16 cellular contexts compared by ENCODE assay signal in genomic region chr11:113373306-113373705, GRCh38. TPM values are rescaled to one million over a fixed set of nuclear protein-coding genes. Genes with fewer than 3 reads are reported as not detected.
DNase-seq lines count a peak whose midpoint lies in the region; ATAC-seq, FAIRE-seq and TF ChIP-seq lines count a peak whose summit lies in the region.
"Had no signal": no experiment of that assay in that cellular context is flagged by ENCODE, and none has a peak within 500 bp of the region (broad histone marks: within the 10 kb centered on the region; RNA-seq: fewer than 3 reads in every experiment).

No MANE protein-coding gene starts in this region.

- H3K9me3 ChIP-seq in fibroblast of lung (ENCODE audit: control insufficient read depth, insufficient read depth, low read depth, low read length) (no peaks in the 10 kb centered on the region), small intestine (ENCODE audit: control insufficient read depth, low read depth) (no peaks in the 10 kb centered on the region), prostate gland (no peaks in the 10 kb centered on the region)

- no peak for ATAC-seq in HG02840 (IDR thresholded peaks at IDR 0.05; ENCODE audit: low FRiP score, unreplicated experiment)
- ATAC-seq: activated T-cell treated with anti-CD3 and anti-CD28 coated beads, Interleukin-2, amount 50 U/mL, for 72 hours; SK-N-SH treated with all-trans-retinoic acid at 6 μM for 48 hours had no signal

- H2AFZ ChIP-seq in fibroblast of lung (ENCODE audit: low read length) = no peak overlapping the region

- H3K79me2 ChIP-seq in fibroblast of lung (ENCODE audit: control insufficient read depth, insufficient read depth, low read length) = no peaks in the 10 kb centered on the region

- H3K27me3 ChIP-seq in fibroblast of lung (ENCODE audit: control insufficient read depth, insufficient read depth, low read length) = peaks cover 3% of the 10 kb centered on the region
- no peaks in the 10 kb centered on the region for H3K27me3 ChIP-seq in small intestine (ENCODE audit: control insufficient read depth in 2 of 2, insufficient read depth in 2 of 2, low read length in 2 of 2)
- H3K27me3 ChIP-seq in prostate gland (replicated peaks; ENCODE audit: insufficient read depth) = no peaks in the 10 kb centered on the region

- H3K4me1 ChIP-seq in fibroblast of lung (ENCODE audit: control insufficient read depth, extremely low read depth, insufficient read depth, low read length) (no peaks in the 10 kb centered on the region), small intestine (ENCODE audit: control insufficient read depth in 2 of 2, insufficient read depth in 1 of 2, low read depth in 1 of 2, low read length in 1 of 2) (no peaks in the 10 kb centered on the region), prostate gland (replicated peaks) (no peaks in the 10 kb centered on the region)

- intact Hi-C loops in prostate gland (cut with DNase I) = loop anchor here (10.0 kb wide), 1 partner anchor 161 kb away; no protein-coding TSS in a partner anchor

- DNase-seq in GM03348 (ENCODE audit: low spot score) = peak; percentile 36
- DNase-seq in RWPE1 (ENCODE audit: low spot score) = peak; percentile 67
- peak; percentile 32 to 80 for DNase-seq in fibroblast of lung (ENCODE audit: low read depth in 2 of 2)
- peak; percentile 10 for DNase-seq in small intestine
- no peak for DNase-seq in GM19240 (ENCODE audit: insufficient read length, low spot score)
- DNase-seq in prostate gland (ENCODE audit: low spot score) = no peak
- no peak for DNase-seq in DMS114 treated with DMSO at 0.1 percent for 48 hours (lab: John Stamatoyannopoulos, UW; ENCODE audit: unreplicated experiment)
- DNase-seq: activated CD4-positive, alpha-beta T cell treated with anti-CD3 and anti-CD28 coated beads, Interleukin-2, amount 50 U/mL, for 48 hours; activated T-cell treated with anti-CD3 and anti-CD28 coated beads, Interleukin-2, amount 50 U/mL, for 72 hours; NCI-H2171 treated with DMSO at 0.1 percent for 48 hours; occipital lobe; substantia nigra had no signal

- no peak overlapping the region for H3K9ac ChIP-seq in fibroblast of lung (ENCODE audit: insufficient read depth, low read length)

- TF ChIP-seq CTCF in RWPE1 (conservative IDR thresholded peaks at IDR 0.05; ENCODE audit: low read depth) (no peak), fibroblast of lung (conservative IDR thresholded peaks at IDR 0.05 in 1 of 2, IDR thresholded peaks at IDR 0.05 in 1 of 2; ENCODE audit: low read depth in 1 of 2, low read length in 2 of 2) (no peak), prostate gland (IDR thresholded peaks at IDR 0.05) (no peak)

- H3K36me3 ChIP-seq in fibroblast of lung (ENCODE audit: control insufficient read depth, insufficient read depth, low read length) (no peaks in the 10 kb centered on the region), small intestine (ENCODE audit: control insufficient read depth in 2 of 2, insufficient read depth in 2 of 2, low read length in 2 of 2) (no peaks in the 10 kb centered on the region), prostate gland (no peaks in the 10 kb centered on the region)

- POLR2A ChIA-PET in RWPE1 (lab: Yijun Ruan, JAX; ENCODE audit: low non-redundant PET) = no interaction called here

- CTCF ChIA-PET in RWPE1 (lab: Yijun Ruan, JAX) = no interaction called here

- H3K27ac ChIP-seq in RWPE1 (peak overlapping the region; percentile 59; the same call in 1 of the 2 replicates), fibroblast of lung (ENCODE audit: insufficient read depth, low read length) (no peak overlapping the region), small intestine (ENCODE audit: low read depth in 1 of 2, low read length in 1 of 2) (no peak overlapping the region), prostate gland (no peak overlapping the region)

- H3K4me3 ChIP-seq in fibroblast of lung (replicated peaks in 1 of 4; ENCODE audit: control extremely low read depth in 1 of 4, insufficient read depth in 1 of 4, low read depth in 3 of 4, low read length in 4 of 4) = no peak overlapping the region
- H3K4me3 ChIP-seq in small intestine (ENCODE audit: low read depth in 1 of 2, low read length in 2 of 2) = no peak overlapping the region
- no peak overlapping the region for H3K4me3 ChIP-seq in prostate gland

- no peak for TF ChIP-seq POLR2A in prostate gland (IDR thresholded peaks at IDR 0.05)

- H3K4me2 ChIP-seq in fibroblast of lung (ENCODE audit: extremely low read depth, insufficient read depth, low read length) = no peak overlapping the region

- no peaks in the 10 kb centered on the region for H4K20me1 ChIP-seq in fibroblast of lung (ENCODE audit: control insufficient read depth, extremely low read depth, insufficient read depth, low read length)

- FAIRE-seq in small intestine (lab: Jason Lieb, UNC) = no peak
- FAIRE-seq: G401.6, TTC549 had no signal

- WGBS in small intestine, 3 donors = 43 to 67% (median 62%) methylated on average over 3 of the region's 3 CpGs
- WGBS in prostate gland = 80% methylated on average over 3 of the region's 3 CpGs

RNA-seq across cellular contexts. Expression of gene ANKK1, which starts 14.3 kb away (rescaled TPM):
- total RNA-seq in fibroblast of lung (under 0.01 TPM in 1 of 2 replicates, not detected in the other), prostate gland (1 to 10 TPM in 1 of 2 donors, under 1 TPM in 1; 0.97 to 2.4 TPM)
- polyA plus RNA-seq in fibroblast of lung (not detected in 2 replicates), small intestine (under 1 TPM in 2 of 3 donors, not detected in 1; 0.18 to 0.22 TPM)
- polyA plus RNA-seq in fibroblast of lung (2012) = not detected in 2 replicates
- polyA minus RNA-seq in fibroblast of lung (ENCODE audit: low replicate concordance) = not detected in 2 replicates
- total RNA-seq: occipital lobe had no signal

RNA-seq across cellular contexts. Expression of gene TTC12, which starts 58.9 kb away (rescaled TPM):
- 11.9 and 23.1 TPM in 2 replicates for total RNA-seq in fibroblast of lung
- 9.9 and 13.4 TPM in 2 replicates for polyA plus RNA-seq in fibroblast of lung
- 5.2 and 11.0 TPM in 2 replicates for polyA plus RNA-seq in fibroblast of lung (2012)
- polyA minus RNA-seq in fibroblast of lung (ENCODE audit: low replicate concordance) = 12.3 and 19.7 TPM in 2 replicates
- polyA plus RNA-seq in small intestine = 1 to 10 TPM; 3.0 to 6.9 (median 5.1) TPM
- total RNA-seq in prostate gland = 10 to 100 TPM; 21.6 TPM

Comparison
In these comparisons a context has a peak if more than half of its experiments do, and no peak if none do; other contexts are left out.
1. DNase-seq: peak in GM03348 (single experiment), RWPE1 (single experiment), fibroblast of lung (2 of 2) and small intestine (single experiment); none in GM19240 (single experiment), prostate gland (single experiment) and DMS114 treated with DMSO at 0.1 percent for 48 hours (single experiment).